In the genomic region with DNA sequence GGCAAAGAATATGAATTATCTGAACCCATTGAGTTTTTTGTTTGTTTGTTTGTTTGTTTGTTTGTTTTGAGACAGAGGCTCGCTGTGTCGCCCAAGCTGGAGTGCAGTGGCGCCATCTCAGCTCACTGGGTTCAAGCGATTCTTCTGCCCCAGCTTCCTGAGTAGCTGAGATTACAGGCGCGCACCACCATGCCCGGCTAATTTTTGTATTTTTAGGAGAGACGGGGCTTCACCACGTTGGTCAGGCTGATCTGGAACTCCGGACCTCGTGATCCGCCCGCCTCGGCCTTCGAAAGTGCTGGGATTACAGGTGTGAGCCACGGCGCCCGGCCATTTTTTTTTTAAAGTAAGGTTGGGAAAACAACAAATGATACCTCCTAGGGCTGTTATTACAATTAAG, we compare ENCODE assay signal across 1 cellular context.
TF ChIP-seq lines count a peak whose summit lies in the region.

No MANE protein-coding gene starts in this region.

TF ChIP-seq in GM12878, 131 proteins besides CTCF, POLR2A, EP300 and RAD21:
- TF ChIP-seq CBFB (IDR thresholded peaks at IDR 0.05; ENCODE audit: low read depth) (no peak), RCOR1 (conservative IDR thresholded peaks at IDR 0.05; ENCODE audit: low read depth, low read length) (no peak)
- TF ChIP-seq, protein P1, sequence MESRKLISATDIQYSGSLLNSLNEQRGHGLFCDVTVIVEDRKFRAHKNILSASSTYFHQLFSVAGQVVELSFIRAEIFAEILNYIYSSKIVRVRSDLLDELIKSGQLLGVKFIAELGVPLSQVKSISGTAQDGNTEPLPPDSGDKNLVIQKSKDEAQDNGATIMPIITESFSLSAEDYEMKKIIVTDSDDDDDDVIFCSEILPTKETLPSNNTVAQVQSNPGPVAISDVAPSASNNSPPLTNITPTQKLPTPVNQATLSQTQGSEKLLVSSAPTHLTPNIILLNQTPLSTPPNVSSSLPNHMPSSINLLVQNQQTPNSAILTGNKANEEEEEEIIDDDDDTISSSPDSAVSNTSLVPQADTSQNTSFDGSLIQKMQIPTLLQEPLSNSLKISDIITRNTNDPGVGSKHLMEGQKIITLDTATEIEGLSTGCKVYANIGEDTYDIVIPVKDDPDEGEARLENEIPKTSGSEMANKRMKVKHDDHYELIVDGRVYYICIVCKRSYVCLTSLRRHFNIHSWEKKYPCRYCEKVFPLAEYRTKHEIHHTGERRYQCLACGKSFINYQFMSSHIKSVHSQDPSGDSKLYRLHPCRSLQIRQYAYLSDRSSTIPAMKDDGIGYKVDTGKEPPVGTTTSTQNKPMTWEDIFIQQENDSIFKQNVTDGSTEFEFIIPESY (IDR thresholded peaks at IDR 0.05) = peak; percentile 64; the same call in 1 of the 2 replicates
- TF ChIP-seq, protein P2, sequence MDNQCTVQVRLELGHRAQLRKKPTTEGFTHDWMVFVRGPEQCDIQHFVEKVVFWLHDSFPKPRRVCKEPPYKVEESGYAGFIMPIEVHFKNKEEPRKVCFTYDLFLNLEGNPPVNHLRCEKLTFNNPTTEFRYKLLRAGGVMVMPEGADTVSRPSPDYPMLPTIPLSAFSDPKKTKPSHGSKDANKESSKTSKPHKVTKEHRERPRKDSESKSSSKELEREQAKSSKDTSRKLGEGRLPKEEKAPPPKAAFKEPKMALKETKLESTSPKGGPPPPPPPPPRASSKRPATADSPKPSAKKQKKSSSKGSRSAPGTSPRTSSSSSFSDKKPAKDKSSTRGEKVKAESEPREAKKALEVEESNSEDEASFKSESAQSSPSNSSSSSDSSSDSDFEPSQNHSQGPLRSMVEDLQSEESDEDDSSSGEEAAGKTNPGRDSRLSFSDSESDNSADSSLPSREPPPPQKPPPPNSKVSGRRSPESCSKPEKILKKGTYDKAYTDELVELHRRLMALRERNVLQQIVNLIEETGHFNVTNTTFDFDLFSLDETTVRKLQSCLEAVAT (IDR thresholded peaks at IDR 0.05) = peak; percentile 93
- TF ChIP-seq, protein P3, sequence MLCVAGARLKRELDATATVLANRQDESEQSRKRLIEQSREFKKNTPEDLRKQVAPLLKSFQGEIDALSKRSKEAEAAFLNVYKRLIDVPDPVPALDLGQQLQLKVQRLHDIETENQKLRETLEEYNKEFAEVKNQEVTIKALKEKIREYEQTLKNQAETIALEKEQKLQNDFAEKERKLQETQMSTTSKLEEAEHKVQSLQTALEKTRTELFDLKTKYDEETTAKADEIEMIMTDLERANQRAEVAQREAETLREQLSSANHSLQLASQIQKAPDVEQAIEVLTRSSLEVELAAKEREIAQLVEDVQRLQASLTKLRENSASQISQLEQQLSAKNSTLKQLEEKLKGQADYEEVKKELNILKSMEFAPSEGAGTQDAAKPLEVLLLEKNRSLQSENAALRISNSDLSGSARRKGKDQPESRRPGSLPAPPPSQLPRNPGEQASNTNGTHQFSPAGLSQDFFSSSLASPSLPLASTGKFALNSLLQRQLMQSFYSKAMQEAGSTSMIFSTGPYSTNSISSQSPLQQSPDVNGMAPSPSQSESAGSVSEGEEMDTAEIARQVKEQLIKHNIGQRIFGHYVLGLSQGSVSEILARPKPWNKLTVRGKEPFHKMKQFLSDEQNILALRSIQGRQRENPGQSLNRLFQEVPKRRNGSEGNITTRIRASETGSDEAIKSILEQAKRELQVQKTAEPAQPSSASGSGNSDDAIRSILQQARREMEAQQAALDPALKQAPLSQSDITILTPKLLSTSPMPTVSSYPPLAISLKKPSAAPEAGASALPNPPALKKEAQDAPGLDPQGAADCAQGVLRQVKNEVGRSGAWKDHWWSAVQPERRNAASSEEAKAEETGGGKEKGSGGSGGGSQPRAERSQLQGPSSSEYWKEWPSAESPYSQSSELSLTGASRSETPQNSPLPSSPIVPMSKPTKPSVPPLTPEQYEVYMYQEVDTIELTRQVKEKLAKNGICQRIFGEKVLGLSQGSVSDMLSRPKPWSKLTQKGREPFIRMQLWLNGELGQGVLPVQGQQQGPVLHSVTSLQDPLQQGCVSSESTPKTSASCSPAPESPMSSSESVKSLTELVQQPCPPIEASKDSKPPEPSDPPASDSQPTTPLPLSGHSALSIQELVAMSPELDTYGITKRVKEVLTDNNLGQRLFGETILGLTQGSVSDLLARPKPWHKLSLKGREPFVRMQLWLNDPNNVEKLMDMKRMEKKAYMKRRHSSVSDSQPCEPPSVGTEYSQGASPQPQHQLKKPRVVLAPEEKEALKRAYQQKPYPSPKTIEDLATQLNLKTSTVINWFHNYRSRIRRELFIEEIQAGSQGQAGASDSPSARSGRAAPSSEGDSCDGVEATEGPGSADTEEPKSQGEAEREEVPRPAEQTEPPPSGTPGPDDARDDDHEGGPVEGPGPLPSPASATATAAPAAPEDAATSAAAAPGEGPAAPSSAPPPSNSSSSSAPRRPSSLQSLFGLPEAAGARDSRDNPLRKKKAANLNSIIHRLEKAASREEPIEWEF (IDR thresholded peaks at IDR 0.05; ENCODE audit: insufficient replicate concordance, low read depth, low read length) = no peak
